Comparison of ENCODE assay signal across 17 cellular contexts in the genomic region with DNA sequence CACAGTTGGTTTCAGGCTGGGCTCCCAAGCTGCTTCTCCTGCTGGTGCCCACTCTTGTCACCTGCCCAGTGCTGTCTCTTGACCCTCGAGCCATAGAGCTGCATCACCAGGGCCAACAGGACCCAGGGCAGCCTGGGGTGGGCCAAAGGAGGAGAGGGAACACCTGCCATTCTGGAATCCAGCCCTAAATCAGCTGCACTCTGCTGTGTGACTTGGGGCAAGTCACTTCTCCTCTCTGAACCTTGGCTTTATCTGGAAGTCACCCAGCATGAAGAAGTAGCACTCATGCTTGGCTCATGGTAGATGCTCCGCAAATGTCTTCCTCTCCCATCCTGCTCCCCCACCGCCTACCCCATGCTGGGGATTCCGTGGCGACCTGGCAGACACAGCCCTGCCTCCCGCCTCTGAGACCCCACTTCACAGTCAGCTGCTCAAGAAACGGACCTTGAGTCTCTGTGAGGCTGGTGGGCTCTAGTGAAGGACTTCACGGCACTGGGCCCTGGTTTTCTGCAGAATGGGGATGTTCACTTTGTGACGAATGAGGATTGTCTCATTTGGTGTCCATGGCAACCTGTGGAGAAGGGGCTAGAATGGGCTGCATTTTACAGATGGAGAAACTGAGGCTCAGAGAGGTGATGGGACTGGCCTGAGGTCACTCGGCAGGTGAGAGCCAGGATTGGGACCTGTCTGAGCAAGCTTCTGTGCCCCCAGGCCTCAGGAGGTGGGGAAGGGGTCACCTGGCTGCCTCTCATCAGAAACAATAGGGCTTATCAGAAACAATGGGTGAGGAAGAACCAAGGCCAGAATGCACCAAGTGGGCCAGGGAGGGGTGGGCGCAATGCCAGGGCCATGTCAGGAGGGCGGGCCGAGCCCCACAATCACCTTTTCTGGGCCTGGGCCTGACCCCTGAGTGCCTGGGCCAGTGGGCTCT. TPM values are rescaled to one million over a fixed set of nuclear protein-coding genes. Genes with fewer than 3 reads are reported as not detected.
DNase-seq lines count a peak whose midpoint lies in the region; ATAC-seq, FAIRE-seq and TF ChIP-seq lines count a peak whose summit lies in the region.
"Had no signal": no experiment of that assay in that cellular context is flagged by ENCODE, and none has a peak within 500 bp of the region (broad histone marks: within the 10 kb centered on the region; RNA-seq: fewer than 3 reads in every experiment).

No MANE protein-coding gene starts in this region.

- no peak for FAIRE-seq in H1 (lab: Jason Lieb, UNC)
- FAIRE-seq: A549 had no signal

- H3K9me3 ChIP-seq in H1 (ENCODE audit: insufficient read depth in 2 of 2, low read depth in 1 of 2, low read length in 1 of 2), result no peaks in the 10 kb centered on the region
- H3K9me3 ChIP-seq: A549 had no signal

- DNase-seq in left ventricle myocardium superior (peak; percentile 25), left cardiac atrium (no peak), H1 (ENCODE audit: low read depth in 1 of 2, low spot score in 2 of 2) (no peak), mesendoderm (peak; percentile 38), NOMO-1 treated with dmso at 0.1 percent for 144 hours (lab: John Stamatoyannopoulos, UW; ENCODE audit: unreplicated experiment) (no peak), NCI-H2227 (lab: John Stamatoyannopoulos, UW; ENCODE audit: unreplicated experiment) (no peak), mucosa of gallbladder (ENCODE audit: low spot score) (no peak)
- DNase-seq: COR-L47, HCEC 1CT, KBM-7, NCI-H1436, NCI-H2029, NCI-H2171 treated with DMSO at 0.1 percent for 48 hours, NCI-H748 treated with DMSO at 0.1 percent for 48 hours, PC-9 had no signal

- intact Hi-C loops in left ventricle myocardium superior (cut with micrococcal nuclease), result no loop called here
- intact Hi-C loops in left cardiac atrium (cut with DNase I), result no loop called here

- 74% methylated on average over 13 of the region's 13 CpGs; no CpG with 5 or more reads in 1 of the 2 experiments for WGBS in H1 (ENCODE audit: extremely low coverage in 1 of 2, insufficient coverage in 1 of 2, insufficient read length in 1 of 2, insufficient replicate concordance in 2 of 2, low coverage in 1 of 2, low lambda C conversion rate in 2 of 2, missing lambda C conversion rate in 1 of 2), 2 experiments
- WGBS in mesendoderm (ENCODE audit: extremely low coverage, insufficient coverage, low lambda C conversion rate), result no CpG with 5 or more reads among the region's 13 CpGs

- no peak overlapping the region for H2AFZ ChIP-seq in H1 (ENCODE audit: low read length)
- H2AFZ ChIP-seq: PC-9 had no signal

- H3K4ac ChIP-seq in H1 (replicated peaks; ENCODE audit: insufficient read length, low read depth, low read length), result no peak overlapping the region
- H3K4ac ChIP-seq in mesendoderm (ENCODE audit: low read depth, low read length), result no peak overlapping the region

- no peak overlapping the region for H3K9ac ChIP-seq in H1 (replicated peaks in 1 of 4; ENCODE audit: extremely low read depth in 1 of 4, low read depth in 3 of 4, low read length in 3 of 4)
- no peak overlapping the region for H3K9ac ChIP-seq in mesendoderm (ENCODE audit: low read length)

- no peak for TF ChIP-seq RAD21 in H1 (IDR thresholded peaks at IDR 0.05 in 1 of 2, conservative IDR thresholded peaks at IDR 0.05 in 1 of 2; ENCODE audit: low read depth in 2 of 2, low read length in 2 of 2)

- no peak overlapping the region for H3K4me3 ChIP-seq in H1 (ENCODE audit: extremely low read depth in 1 of 4, insufficient read depth in 2 of 4, low read depth in 3 of 4, low read length in 4 of 4)
- no peak overlapping the region for H3K4me3 ChIP-seq in mesendoderm (ENCODE audit: low read length)
- H3K4me3 ChIP-seq: A549, PC-9 had no signal

- no peak overlapping the region for H3K4me2 ChIP-seq in H1 (ENCODE audit: insufficient read depth in 1 of 2, low read depth in 2 of 2, low read length in 2 of 2)
- H3K4me2 ChIP-seq in mesendoderm (ENCODE audit: low read length), result no peak overlapping the region
- H3K4me2 ChIP-seq: A549, PC-9 had no signal

- H2BK12ac ChIP-seq in H1 (ENCODE audit: low read depth, low read length), result no peak overlapping the region

- peaks cover 0 to 15% (median 8%) of the 10 kb centered on the region in 4 experiments; a peak in 6 of 7 replicates for H3K4me1 ChIP-seq in H1 (replicated peaks in 1 of 4; ENCODE audit: control insufficient read depth in 3 of 4, insufficient read depth in 4 of 4, low read length in 3 of 4)
- peaks cover 2% of the 10 kb centered on the region for H3K4me1 ChIP-seq in mesendoderm (ENCODE audit: control insufficient read depth, low read depth, low read length)

- POLR2A ChIA-PET in H1 (lab: Charles Lee; ENCODE audit: partially characterized antibody), result interaction anchor here (0.6 to 1.2 kb wide), 8 partner anchors 9 to 68 kb away, joined by 3 to 5 read pairs (median 3); a partner anchor contains a TSS

- 0 out of 2 replicates have a peak overlapping the region, but pooled peaks have one; percentile 43 for H2BK20ac ChIP-seq in H1 (ENCODE audit: low read length)

- CTCF ChIA-PET in H1 (lab: Charles Lee; ENCODE audit: partially characterized antibody), result interaction anchor here (0.5 to 6.5 kb wide), 6 partner anchors 8 to 302 kb away, joined by 3 to 54 read pairs (median 8); a partner anchor contains a TSS

- no peak overlapping the region for H4K91ac ChIP-seq in H1 (replicated peaks; ENCODE audit: insufficient read length, low read length)

- H2BK15ac ChIP-seq in H1 (ENCODE audit: low read length) (no peak overlapping the region), mesendoderm (replicated peaks; ENCODE audit: low read depth) (no peak overlapping the region)

- H3K23ac ChIP-seq in H1 (ENCODE audit: insufficient read length), result no peak overlapping the region
- H3K23ac ChIP-seq in mesendoderm (ENCODE audit: low read length), result no peak overlapping the region

- no peak overlapping the region for H3K18ac ChIP-seq in H1 (ENCODE audit: extremely low read depth, low read length)
- no peak overlapping the region for H3K18ac ChIP-seq in mesendoderm (ENCODE audit: low read length)

- TF ChIP-seq CTCF in H1 (IDR thresholded peaks at IDR 0.05; ENCODE audit: control extremely low read depth in 1 of 3, insufficient read depth in 1 of 3, low read depth in 1 of 3, low read length in 3 of 3), result no peak

- H2AK5ac ChIP-seq in H1 (ENCODE audit: low read depth, low read length) (no peak overlapping the region), mesendoderm (ENCODE audit: low read length) (no peak overlapping the region)

- H3K36me3 ChIP-seq in H1 (ENCODE audit: control insufficient read depth in 2 of 4, insufficient read depth in 4 of 4, low read length in 3 of 4), result no peaks in the 10 kb centered on the region
- H3K36me3 ChIP-seq in mesendoderm (ENCODE audit: control insufficient read depth, insufficient read depth, low read length), result no peaks in the 10 kb centered on the region

- H3K56ac ChIP-seq in H1 (replicated peaks; ENCODE audit: insufficient read length, low read depth, low read length) (no peak overlapping the region), mesendoderm (ENCODE audit: low read length) (no peak overlapping the region)

- no peak overlapping the region for H3K27ac ChIP-seq in H1 (ENCODE audit: low read depth, low read length)
- H3K27ac ChIP-seq in mesendoderm (ENCODE audit: low read depth, low read length), result no peak overlapping the region
- H3K27ac ChIP-seq: A549, C4-2B, PC-9 had no signal

- no peaks in the 10 kb centered on the region for H3K79me2 ChIP-seq in H1 (ENCODE audit: control insufficient read depth in 1 of 2, insufficient read depth in 2 of 2, low read length in 2 of 2)
- no peaks in the 10 kb centered on the region for H3K79me2 ChIP-seq in mesendoderm (ENCODE audit: control insufficient read depth, insufficient read depth, low read length)

- H2BK120ac ChIP-seq in H1 (replicated peaks; ENCODE audit: low read depth, low read length) (no peak overlapping the region), mesendoderm (ENCODE audit: low read depth, low read length) (no peak overlapping the region)

- no peaks in the 10 kb centered on the region; the same call in 1 of the 2 replicates for H3K23me2 ChIP-seq in H1 (ENCODE audit: low read depth, low read length)

- H4K8ac ChIP-seq in H1 (ENCODE audit: extremely low read depth, insufficient read depth, low read length) (no peak overlapping the region), mesendoderm (ENCODE audit: low read depth, low read length) (no peak overlapping the region)

- no peak for ATAC-seq in left ventricle myocardium superior
- ATAC-seq in left cardiac atrium, result no peak

- H3K27me3 ChIP-seq in H1 (replicated peaks in 1 of 4; ENCODE audit: control insufficient read depth in 3 of 4, extremely low read depth in 1 of 4, insufficient read depth in 3 of 4, low read length in 3 of 4), result no peaks in the 10 kb centered on the region
- H3K27me3 ChIP-seq in mesendoderm (ENCODE audit: insufficient read depth, low read length, poor library complexity), result no peaks in the 10 kb centered on the region

- H3K14ac ChIP-seq in H1 (ENCODE audit: insufficient read length), result no peak overlapping the region

- no peak for TF ChIP-seq POLR2A in H1 (IDR thresholded peaks at IDR 0.05; ENCODE audit: control extremely low read depth in 1 of 2, low read depth in 2 of 2, low read length in 2 of 2)

- no peaks in the 10 kb centered on the region for H3K79me1 ChIP-seq in H1 (ENCODE audit: low read depth, low read length)
- H3K79me1 ChIP-seq in mesendoderm (ENCODE audit: low read length), result no peaks in the 10 kb centered on the region

- no peak for TF ChIP-seq EP300 in H1 (IDR thresholded peaks at IDR 0.05; ENCODE audit: borderline replicate concordance in 1 of 2, low read depth in 2 of 2, low read length in 2 of 2)

- H4K5ac ChIP-seq in H1 (ENCODE audit: insufficient read length, low read depth, low read length) (no peak overlapping the region), mesendoderm (ENCODE audit: low read length) (no peak overlapping the region)

- H2BK5ac ChIP-seq in H1 (ENCODE audit: low read depth, low read length) (no peak overlapping the region), mesendoderm (ENCODE audit: low read length) (no peak overlapping the region)

- peaks cover 0 to 1% of the 10 kb centered on the region in 2 experiments for H4K20me1 ChIP-seq in H1 (replicated peaks in 1 of 2; ENCODE audit: control insufficient read depth in 1 of 2, insufficient read depth in 2 of 2, low read length in 2 of 2)

RNA-seq across cellular contexts. Expression of a gene that starts 12.4 kb away (rescaled TPM):
- total RNA-seq in left ventricle myocardium superior (0.40 TPM), left cardiac atrium (1 to 10 TPM in 1 of 2 donors, under 1 TPM in 1; 0.52 to 1.8 TPM), mucosa of gallbladder (7.0 TPM)
- total RNA-seq in H1 (2021; fragmentation: NEBNext Ultra II Directional; extraction: Animal tissue kit (Norgen Biotek cat#: 25700)), result 3.8 and 3.9 TPM in 2 replicates
- polyA plus RNA-seq in H1 (2011; rRNA removed), result 7.4 and 11.1 TPM in 2 replicates
- 10.7 TPM for polyA plus RNA-seq in H1 (2011; cell fraction: cytosol; rRNA removed)
- polyA plus RNA-seq in H1 (2011; cell fraction: nucleus; rRNA removed), result 27.1 TPM
- polyA plus RNA-seq in H1 (2012, experiment 1 of 2), result 3.3 to 7.5 TPM (median 6.0 TPM) in 4 replicates
- polyA plus RNA-seq in H1 (2012, experiment 2 of 2), result 3.9 TPM
- 3.5 TPM for polyA plus RNA-seq in H1 (2013, experiment 1 of 2)
- 3.6 TPM for polyA plus RNA-seq in H1 (2013, experiment 2 of 2)
- 7.1 and 9.3 TPM in 2 replicates for polyA minus RNA-seq in H1 (2011; rRNA and poly(A)+ RNA removed)
- 7.9 TPM for polyA minus RNA-seq in H1 (2011; cell fraction: cytosol; rRNA and poly(A)+ RNA removed)
- polyA minus RNA-seq in H1 (2011; cell fraction: nucleus; rRNA and poly(A)+ RNA removed), result 12.0 TPM
- 0.74 TPM for polyA plus RNA-seq in mesendoderm (2013, experiment 1 of 2)
- 0.85 TPM for polyA plus RNA-seq in mesendoderm (2013, experiment 2 of 2)

RNA-seq across cellular contexts. Expression of a gene that starts 49.7 kb away (rescaled TPM):
- 16.6 TPM for total RNA-seq in left ventricle myocardium superior
- 10 to 100 TPM; 15.6 to 19.0 TPM for total RNA-seq in left cardiac atrium
- 72.1 and 75.7 TPM in 2 replicates for total RNA-seq in H1 (2021; fragmentation: NEBNext Ultra II Directional; extraction: Animal tissue kit (Norgen Biotek cat#: 25700))
- polyA plus RNA-seq in H1 (2011; rRNA removed), result 117 and 171 TPM in 2 replicates
- polyA plus RNA-seq in H1 (2011; cell fraction: cytosol; rRNA removed), result 128 TPM
- polyA plus RNA-seq in H1 (2011; cell fraction: nucleus; rRNA removed), result 161 TPM
- polyA plus RNA-seq in H1 (2012, experiment 1 of 2), result 64.0 to 89.1 TPM (median 81.6 TPM) in 4 replicates
- polyA plus RNA-seq in H1 (2012, experiment 2 of 2), result 70.6 TPM
- 69.3 TPM for polyA plus RNA-seq in H1 (2013, experiment 1 of 2)
- 69.0 TPM for polyA plus RNA-seq in H1 (2013, experiment 2 of 2)
- polyA minus RNA-seq in H1 (2011; rRNA and poly(A)+ RNA removed), result 20.8 and 28.6 TPM in 2 replicates
- 29.9 TPM for polyA minus RNA-seq in H1 (2011; cell fraction: cytosol; rRNA and poly(A)+ RNA removed)
- polyA minus RNA-seq in H1 (2011; cell fraction: nucleus; rRNA and poly(A)+ RNA removed), result 42.7 TPM
- polyA plus RNA-seq in mesendoderm (2013, experiment 1 of 2), result 39.0 TPM
- polyA plus RNA-seq in mesendoderm (2013, experiment 2 of 2), result 37.0 TPM
- 24.0 TPM for total RNA-seq in mucosa of gallbladder

RNA-seq across cellular contexts. Expression of a gene that starts 50.0 kb away (rescaled TPM):
- total RNA-seq in left ventricle myocardium superior (121 TPM), left cardiac atrium (100 to 1,000 TPM; 109 to 175 TPM), mucosa of gallbladder (160 TPM)
- total RNA-seq in H1 (2021; fragmentation: NEBNext Ultra II Directional; extraction: Animal tissue kit (Norgen Biotek cat#: 25700)), result 385 and 387 TPM in 2 replicates
- polyA plus RNA-seq in H1 (2011; rRNA removed), result 646 and 930 TPM in 2 replicates
- 525 TPM for polyA plus RNA-seq in H1 (2011; cell fraction: cytosol; rRNA removed)
- polyA plus RNA-seq in H1 (2011; cell fraction: nucleus; rRNA removed), result 1,044 TPM
- polyA plus RNA-seq in H1 (2012, experiment 1 of 2), result 380 to 507 TPM (median 400 TPM) in 4 replicates
- 92.9 TPM for polyA plus RNA-seq in H1 (2012, experiment 2 of 2)
- polyA plus RNA-seq in H1 (2013, experiment 1 of 2), result 297 TPM
- 268 TPM for polyA plus RNA-seq in H1 (2013, experiment 2 of 2)
- 575 and 704 TPM in 2 replicates for polyA minus RNA-seq in H1 (2011; rRNA and poly(A)+ RNA removed)
- polyA minus RNA-seq in H1 (2011; cell fraction: cytosol; rRNA and poly(A)+ RNA removed), result 228 TPM
- 291 TPM for polyA minus RNA-seq in H1 (2011; cell fraction: nucleus; rRNA and poly(A)+ RNA removed)
- polyA plus RNA-seq in mesendoderm (2013, experiment 1 of 2), result 366 TPM
- 366 TPM for polyA plus RNA-seq in mesendoderm (2013, experiment 2 of 2)

Comparison
In these comparisons a context has a peak if more than half of its experiments do, and no peak if none do; other contexts are left out.
1. DNase-seq: peak in left ventricle myocardium superior (single experiment) and mesendoderm (single experiment); none in left cardiac atrium (single experiment), H1 (0 of 2), NOMO-1 treated with dmso at 0.1 percent for 144 hours (single experiment), NCI-H2227 (single experiment) and mucosa of gallbladder (single experiment).